8 cellular contexts compared by ENCODE assay signal in genomic region chr16:15644306-15644961, GRCh38. TPM values are rescaled to one million over a fixed set of nuclear protein-coding genes. Genes with fewer than 3 reads are reported as not detected.
DNase-seq lines count a peak whose midpoint lies in the region; ATAC-seq and TF ChIP-seq lines count a peak whose summit lies in the region.

No MANE protein-coding gene starts in this region.

- peaks cover 15% of the 10 kb centered on the region for H3K36me3 Mint-ChIP-seq in activated naive CD4-positive, alpha-beta T cell treated with anti-CD3 and anti-CD28 coated beads, Interleukin-2, amount 10 ng/mL, durations not matched to agents 7 days and 5 days
- peaks cover 3% of the 10 kb centered on the region for H3K36me3 Mint-ChIP-seq in type B pancreatic cell

- intact Hi-C loops in upper lobe of right lung (cut with DNase I), result no loop called here

- no peak for DNase-seq in activated naive CD4-positive, alpha-beta T cell treated with anti-CD3 and anti-CD28 coated beads, Interleukin-2, amount 10 ng/mL, durations not matched to agents 7 days and 5 days
- no peak for DNase-seq in activated naive CD4-positive, alpha-beta T cell treated with Interleukin-2 at 50 U/mL for 16 hours
- DNase-seq in NT2/D1 (ENCODE audit: low read depth, low spot score), result no peak
- DNase-seq in type B pancreatic cell (ENCODE audit: extremely low spot score, unreplicated experiment), result no peak
- DNase-seq in HT-29 (ENCODE audit: low spot score), result no peak
- DNase-seq in upper lobe of right lung, result no peak

- peaks cover 51% of the 10 kb centered on the region for H3K4me1 Mint-ChIP-seq in activated naive CD4-positive, alpha-beta T cell treated with anti-CD3 and anti-CD28 coated beads, Interleukin-2, amount 10 ng/mL, durations not matched to agents 7 days and 5 days
- H3K4me1 Mint-ChIP-seq in type B pancreatic cell (ENCODE audit: unreplicated experiment), result peaks cover 25% of the 10 kb centered on the region

- H3K4me3 Mint-ChIP-seq in activated naive CD4-positive, alpha-beta T cell treated with anti-CD3 and anti-CD28 coated beads, Interleukin-2, amount 10 ng/mL, durations not matched to agents 7 days and 5 days, result peak overlapping the region; percentile 88
- peak overlapping the region; percentile 93 for H3K4me3 Mint-ChIP-seq in type B pancreatic cell

- peaks cover 2% of the 10 kb centered on the region for H3K36me3 ChIP-seq in NT2/D1 (ENCODE audit: insufficient read depth, insufficient read length, low read length)
- H3K36me3 ChIP-seq in upper lobe of right lung, result no peaks in the 10 kb centered on the region

- TF ChIP-seq CTCF in type B pancreatic cell (conservative IDR thresholded peaks at IDR 0.05) (no peak), upper lobe of right lung (IDR thresholded peaks at IDR 0.05) (no peak)

- no peaks in the 10 kb centered on the region for H3K4me1 ChIP-seq in NT2/D1 (ENCODE audit: insufficient read depth, insufficient read length)
- peaks cover 22% of the 10 kb centered on the region for H3K4me1 ChIP-seq in upper lobe of right lung

- H3K9ac ChIP-seq in NT2/D1 (ENCODE audit: insufficient read length, low read depth), result peak overlapping the region; percentile 96

- ATAC-seq in esophagus mucosa, result peak; percentile 78
- ATAC-seq in upper lobe of right lung, result no peak
- ATAC-seq in GM19467 (IDR thresholded peaks at IDR 0.05; ENCODE audit: unreplicated experiment), result no peak

- H3K4me3 ChIP-seq in NT2/D1 (ENCODE audit: insufficient read length, low read depth) (no peak overlapping the region), upper lobe of right lung (no peak overlapping the region)

- H3K27ac ChIP-seq in upper lobe of right lung, result no peak overlapping the region

- CTCF ChIA-PET in activated naive CD4-positive, alpha-beta T cell treated with anti-CD3 and anti-CD28 coated beads, Interleukin-2, amount 10 ng/mL, durations not matched to agents 7 days and 5 days (lab: Charles Lee), result interaction anchor here (0.7 to 1.5 kb wide), 4 partner anchors 9 to 28 kb away, joined by 3 to 6 read pairs (median 4); no protein-coding TSS in a partner anchor

- no peaks in the 10 kb centered on the region for H3K9me3 Mint-ChIP-seq in activated naive CD4-positive, alpha-beta T cell treated with anti-CD3 and anti-CD28 coated beads, Interleukin-2, amount 10 ng/mL, durations not matched to agents 7 days and 5 days
- H3K9me3 Mint-ChIP-seq in type B pancreatic cell, result no peaks in the 10 kb centered on the region

- peak overlapping the region; percentile 98 for H3K27ac Mint-ChIP-seq in activated naive CD4-positive, alpha-beta T cell treated with anti-CD3 and anti-CD28 coated beads, Interleukin-2, amount 10 ng/mL, durations not matched to agents 7 days and 5 days
- peak overlapping the region; percentile 93 for H3K27ac Mint-ChIP-seq in type B pancreatic cell

- H3K27me3 Mint-ChIP-seq in activated naive CD4-positive, alpha-beta T cell treated with anti-CD3 and anti-CD28 coated beads, Interleukin-2, amount 10 ng/mL, durations not matched to agents 7 days and 5 days, result peaks cover 10% of the 10 kb centered on the region
- H3K27me3 Mint-ChIP-seq in type B pancreatic cell, result no peaks in the 10 kb centered on the region

- H3K9me3 ChIP-seq in NT2/D1 (ENCODE audit: insufficient read depth, low read length) (no peaks in the 10 kb centered on the region), upper lobe of right lung (no peaks in the 10 kb centered on the region)

- H3K27me3 ChIP-seq in NT2/D1 (ENCODE audit: insufficient read depth, insufficient read length) (no peaks in the 10 kb centered on the region), upper lobe of right lung (no peaks in the 10 kb centered on the region)

RNA-seq across cellular contexts. Expression of gene MARF1, which starts 1.5 kb away (rescaled TPM):
- total RNA-seq in esophagus mucosa (32.4 TPM), type B pancreatic cell (ENCODE audit: low replicate concordance) (54.6 and 75.4 TPM in 2 replicates), upper lobe of right lung (97.1 TPM)
- 3.3 and 4.5 TPM in 2 replicates for total RNA-seq in HT-29 (2014; rRNA removed; shearing (Covaris generic))

RNA-seq across cellular contexts. Expression of gene NDE1, which starts 5.6 kb away (rescaled TPM):
- total RNA-seq in esophagus mucosa (42.0 TPM), type B pancreatic cell (ENCODE audit: low replicate concordance) (34.9 and 76.4 TPM in 2 replicates), upper lobe of right lung (28.9 TPM)
- 35.5 and 41.2 TPM in 2 replicates for total RNA-seq in HT-29 (2014; rRNA removed; shearing (Covaris generic))
